Comparison of ENCODE assay signal across 8 cellular contexts in genomic region chr19:19642506-19643157, GRCh38. TPM values are rescaled to one million over a fixed set of nuclear protein-coding genes. Genes with fewer than 3 reads are reported as not detected.
DNase-seq lines count a peak whose midpoint lies in the region; ATAC-seq and TF ChIP-seq lines count a peak whose summit lies in the region.

No MANE protein-coding gene starts in this region.

- H3K27ac ChIP-seq in HUES48 (ENCODE audit: low read depth, low read length): no peak overlapping the region
- peak overlapping the region in 1 of 2 donors; percentile 87 for H3K27ac ChIP-seq in esophagus (ENCODE audit: low read depth in 2 of 2, low read length in 1 of 2)
- peak overlapping the region; percentile 45 for H3K27ac ChIP-seq in osteoblast (ENCODE audit: low read depth, low read length)

- no peaks in the 10 kb centered on the region for H4K20me1 ChIP-seq in osteoblast (ENCODE audit: insufficient read depth, low read length)

- peak overlapping the region; percentile 9; the same call in 1 of the 2 replicates for H3K9ac ChIP-seq in HUES48 (ENCODE audit: low read depth, low read length)

- H3K4me3 ChIP-seq in HUES48 (ENCODE audit: low read depth, low read length): peak overlapping the region; percentile 80
- H3K4me3 ChIP-seq in esophagus (ENCODE audit: low read depth in 1 of 2, low read length in 2 of 2): peak overlapping the region; percentile 70 to 75
- H3K4me3 ChIP-seq in osteoblast (ENCODE audit: insufficient read depth, low read length): peak overlapping the region; percentile 97

- peaks cover 34% of the 10 kb centered on the region for H3K36me3 ChIP-seq in HUES48 (ENCODE audit: control insufficient read depth, insufficient read depth, low read length)
- peaks cover 7 to 32% of the 10 kb centered on the region in 2 donors for H3K36me3 ChIP-seq in esophagus (ENCODE audit: control insufficient read depth in 2 of 2, insufficient read depth in 2 of 2, low read length in 1 of 2)
- H3K36me3 ChIP-seq in osteoblast (ENCODE audit: insufficient read depth, low read length): peaks cover 30% of the 10 kb centered on the region

- no peak for TF ChIP-seq CTCF in osteoblast (IDR thresholded peaks at IDR 0.05; ENCODE audit: extremely low read depth, low read depth, low read length)

- H3K4me2 ChIP-seq in osteoblast (ENCODE audit: insufficient read depth, low read length): peak overlapping the region; percentile 86

- no peaks in the 10 kb centered on the region for H3K9me3 ChIP-seq in HUES48 (ENCODE audit: control insufficient read depth, insufficient read depth, low read length)
- H3K9me3 ChIP-seq in esophagus (ENCODE audit: control insufficient read depth in 2 of 2, insufficient read depth in 1 of 2, low read depth in 1 of 2, low read length in 1 of 2): no peaks in the 10 kb centered on the region
- no peaks in the 10 kb centered on the region for H3K9me3 ChIP-seq in osteoblast (ENCODE audit: low read depth, low read length)

- H2AFZ ChIP-seq in osteoblast (ENCODE audit: low read length): peak overlapping the region; percentile 89

- H3K4me1 ChIP-seq in HUES48 (ENCODE audit: control insufficient read depth, insufficient read depth, low read length) (no peaks in the 10 kb centered on the region; the same call in 1 of the 2 replicates), esophagus (ENCODE audit: control insufficient read depth in 2 of 2, insufficient read depth in 2 of 2, low read length in 1 of 2) (peaks cover 0 to 5% of the 10 kb centered on the region in 2 donors), osteoblast (ENCODE audit: insufficient read depth, low read length) (peaks cover 8% of the 10 kb centered on the region)

- ATAC-seq in HG03108 (IDR thresholded peaks at IDR 0.05; ENCODE audit: unreplicated experiment) (no peak), HG02970 (IDR thresholded peaks at IDR 0.05; ENCODE audit: low FRiP score, unreplicated experiment) (no peak)

- DNase-seq in NCI-H1105 treated with DMSO at 0.1 percent for 48 hours (lab: John Stamatoyannopoulos, UW) (peak; percentile 17), NCI-H1105 (lab: John Stamatoyannopoulos, UW) (no peak), osteoblast (ENCODE audit: insufficient read length, low spot score, missing footprints) (peak; percentile 93)
- DNase-seq in activated CD4-positive, alpha-beta T cell treated with anti-CD3 and anti-CD28 coated beads, Interleukin-2, amount 50 U/mL, for 1 hour: peak; percentile 20

- 10 to 22% methylated on average over 16 of the region's 16 CpGs for WGBS in esophagus, 2 donors

- peaks cover 8% of the 10 kb centered on the region for H3K79me2 ChIP-seq in osteoblast (ENCODE audit: insufficient read depth, low read length)

- H3K27me3 ChIP-seq in HUES48 (ENCODE audit: control insufficient read depth, insufficient read depth, low read length) (no peaks in the 10 kb centered on the region), esophagus (ENCODE audit: control insufficient read depth in 1 of 2, insufficient read depth in 2 of 2, low read length in 2 of 2) (no peaks in the 10 kb centered on the region), osteoblast (ENCODE audit: insufficient read depth, low read length) (no peaks in the 10 kb centered on the region)

RNA-seq across cellular contexts. Expression of gene GMIP, which starts 0.8 kb away (rescaled TPM):
- polyA plus RNA-seq in esophagus: 10 to 100 TPM in 1 of 2 donors, 1 to 10 TPM in 1; 6.3 to 10.5 TPM
- total RNA-seq in osteoblast: 4.7 and 6.5 TPM in 2 replicates

RNA-seq across cellular contexts. Expression of gene LPAR2, which starts 14.6 kb away (rescaled TPM):
- 10 to 100 TPM in 1 of 2 donors, 1 to 10 TPM in 1; 8.3 to 10.3 TPM for polyA plus RNA-seq in esophagus
- total RNA-seq in osteoblast: 0.72 and 0.88 TPM in 2 replicates

RNA-seq across cellular contexts. Expression of gene ATP13A1, which starts 20.8 kb away (rescaled TPM):
- polyA plus RNA-seq in esophagus: 10 to 100 TPM; 29.2 to 39.8 TPM
- total RNA-seq in osteoblast: 43.3 and 65.9 TPM in 2 replicates

RNA-seq across cellular contexts. Expression of gene PBX4, which starts 24.1 kb away (rescaled TPM):
- 1 to 10 TPM; 1.4 to 3.9 TPM for polyA plus RNA-seq in esophagus
- 0.36 and 0.88 TPM in 2 replicates for total RNA-seq in osteoblast

RNA-seq across cellular contexts. Expression of gene ZNF101, which starts 26.0 kb away (rescaled TPM):
- polyA plus RNA-seq in esophagus: 10 to 100 TPM; 10.4 to 12.2 TPM
- 7.2 and 9.4 TPM in 2 replicates for total RNA-seq in osteoblast
